ENCODE assay signal across 8 cellular contexts in genomic region chr3:40191850-40192448, GRCh38.
A peak's percentile ranks its signal among the peaks of the same experiment; 100 is the strongest.
DNase-seq lines count a peak whose midpoint lies in the region; ATAC-seq and TF ChIP-seq lines count a peak whose summit lies in the region.

No MANE protein-coding gene starts in this region.

- no peaks in the 10 kb centered on the region for H3K4me1 Mint-ChIP-seq in activated naive CD4-positive, alpha-beta T cell treated with anti-CD3 and anti-CD28 coated beads for 36 hours (ENCODE audit: low read depth)

- H3K4me1 ChIP-seq in SJCRH30, result no peaks in the 10 kb centered on the region
- H3K4me1 ChIP-seq in psoas muscle, result peaks cover 11% of the 10 kb centered on the region

- H3K4me3 Mint-ChIP-seq in activated naive CD4-positive, alpha-beta T cell treated with anti-CD3 and anti-CD28 coated beads for 36 hours, result no peak overlapping the region

- H3K27ac ChIP-seq in 22Rv1 (no peak overlapping the region), SJCRH30 (no peak overlapping the region), psoas muscle (no peak overlapping the region)

- WGBS in psoas muscle, 3 donors, result 36 to 38% (median 36%) methylated on average over 3 of the region's 3 CpGs

- H3K9me3 Mint-ChIP-seq in activated naive CD4-positive, alpha-beta T cell treated with anti-CD3 and anti-CD28 coated beads for 36 hours, result no peaks in the 10 kb centered on the region

- H3K27ac Mint-ChIP-seq in activated naive CD4-positive, alpha-beta T cell treated with anti-CD3 and anti-CD28 coated beads for 36 hours, result no peak overlapping the region

- intact Hi-C loops in activated naive CD4-positive, alpha-beta T cell treated with anti-CD3 and anti-CD28 coated beads for 36 hours (cut with micrococcal nuclease), result loop anchor here (1.0 to 5.0 kb wide), 2 partner anchors 125 to 785 kb away; partner anchors contain the start of gene RPSA
- intact Hi-C loops in psoas muscle (cut with DNase I), result loop anchor here (1.0 to 2.0 kb wide), 2 partner anchors 123 to 125 kb away; no protein-coding TSS in a partner anchor

- ATAC-seq in HG03342 (IDR thresholded peaks at IDR 0.05; ENCODE audit: unreplicated experiment), result peak; percentile 59
- peak; percentile 63 to 82 (median 78) for ATAC-seq in psoas muscle
- no peak for ATAC-seq in GM19328 (IDR thresholded peaks at IDR 0.05; ENCODE audit: unreplicated experiment)

- DNase-seq in GM12865 (ENCODE audit: low read depth) (peak; percentile 71), SJCRH30 (peak; percentile 21 to 55), glomerular visceral epithelial cell (ENCODE audit: extremely low spot score) (peak; percentile 55), psoas muscle (peak in 1 of 2 donors; percentile 40)
- DNase-seq in activated naive CD4-positive, alpha-beta T cell treated with anti-CD3 and anti-CD28 coated beads for 36 hours, result peak; percentile 73

- H3K36me3 ChIP-seq in SJCRH30 (no peaks in the 10 kb centered on the region), psoas muscle (ENCODE audit: insufficient read depth in 1 of 2, low read depth in 1 of 2) (no peaks in the 10 kb centered on the region)

- TF ChIP-seq CTCF in 22Rv1 (IDR thresholded peaks at IDR 0.05), result peak; percentile 86
- TF ChIP-seq CTCF in GM12865 (IDR thresholded peaks at IDR 0.05; ENCODE audit: insufficient read depth, low read depth, low read length, missing control alignments), result peak; percentile 92
- TF ChIP-seq CTCF in psoas muscle (IDR thresholded peaks at IDR 0.05), result peak; percentile 99

- H3K27me3 ChIP-seq in SJCRH30, result no peaks in the 10 kb centered on the region
- no peaks in the 10 kb centered on the region for H3K27me3 ChIP-seq in psoas muscle (ENCODE audit: insufficient read depth in 3 of 3, low read length in 2 of 3)

- H3K27me3 Mint-ChIP-seq in activated naive CD4-positive, alpha-beta T cell treated with anti-CD3 and anti-CD28 coated beads for 36 hours (ENCODE audit: low read depth), result no peaks in the 10 kb centered on the region

- H3K9me3 ChIP-seq in SJCRH30 (replicated peaks) (no peaks in the 10 kb centered on the region), psoas muscle (no peaks in the 10 kb centered on the region)

- H3K4me3 ChIP-seq in GM12865 (ENCODE audit: low read depth, low read length), result no peak overlapping the region
- no peak overlapping the region for H3K4me3 ChIP-seq in SJCRH30
- H3K4me3 ChIP-seq in psoas muscle, result no peak overlapping the region

- no peaks in the 10 kb centered on the region for H3K36me3 Mint-ChIP-seq in activated naive CD4-positive, alpha-beta T cell treated with anti-CD3 and anti-CD28 coated beads for 36 hours (ENCODE audit: low read depth)

- CTCF ChIA-PET in activated naive CD4-positive, alpha-beta T cell treated with anti-CD3 and anti-CD28 coated beads for 36 hours (lab: Charles Lee), result interaction anchor here (0.6 to 7.8 kb wide), 31 partner anchors 9 to 1707 kb away, joined by 3 to 133 read pairs (median 4); partner anchors contain the start of gene EIF1B
